7 cellular contexts compared by ENCODE assay signal in genomic region chr16:69384974-69385373, GRCh38. TPM values are rescaled to one million over a fixed set of nuclear protein-coding genes. Genes with fewer than 3 reads are reported as not detected.
DNase-seq lines count a peak whose midpoint lies in the region; ATAC-seq and TF ChIP-seq lines count a peak whose summit lies in the region.

No MANE protein-coding gene starts in this region.

- peaks cover 17% of the 10 kb centered on the region for H3K4me1 Mint-ChIP-seq in activated T-helper 17 cell treated with anti-CD3 and anti-CD28 coated beads, Interleukin-2, amount 50 U/mL, for 72 hours
- peaks cover 45% of the 10 kb centered on the region for H3K4me1 Mint-ChIP-seq in stimulated activated naive CD8-positive, alpha-beta T cell treated with anti-CD3 and anti-CD28 coated beads, Interleukin-15, amount 100 ng/mL, for 72 hours

- ATAC-seq in activated T-helper 17 cell treated with anti-CD3 and anti-CD28 coated beads, Interleukin-2, amount 50 U/mL, for 72 hours (replicated peaks): no peak
- no peak for ATAC-seq in stimulated activated naive CD8-positive, alpha-beta T cell treated with anti-CD3 and anti-CD28 coated beads, Interleukin-15, amount 100 ng/mL, for 72 hours

- no peaks in the 10 kb centered on the region for H3K9me3 ChIP-seq in iPS-18c (ENCODE audit: control insufficient read depth, insufficient read depth, low read length)

- POLR2A ChIA-PET in GM10248 (lab: Yijun Ruan, JAX): interaction anchor here (1.0 kb wide), 1 partner anchor 12 kb away, joined by 3 read pairs; no protein-coding TSS in a partner anchor

- no peak for TF ChIP-seq CTCF in HL-60 (IDR thresholded peaks at IDR 0.05; ENCODE audit: insufficient read depth, low read length)
- no peak for TF ChIP-seq CTCF in GM10248 (IDR thresholded peaks at IDR 0.05; ENCODE audit: control extremely low read depth, extremely low read depth, low read depth, missing control alignments)

- peaks cover 53% of the 10 kb centered on the region for H3K36me3 Mint-ChIP-seq in activated T-helper 17 cell treated with anti-CD3 and anti-CD28 coated beads, Interleukin-2, amount 50 U/mL, for 72 hours (ENCODE audit: low read depth)

- no peaks in the 10 kb centered on the region for H3K9me3 Mint-ChIP-seq in activated T-helper 17 cell treated with anti-CD3 and anti-CD28 coated beads, Interleukin-2, amount 50 U/mL, for 72 hours
- H3K9me3 Mint-ChIP-seq in stimulated activated naive CD8-positive, alpha-beta T cell treated with anti-CD3 and anti-CD28 coated beads, Interleukin-15, amount 100 ng/mL, for 72 hours: no peaks in the 10 kb centered on the region

- peak overlapping the region; percentile 83 for H3K4me3 ChIP-seq in HL-60 (replicated peaks; ENCODE audit: insufficient read depth, low read length)
- peak overlapping the region; percentile 58 for H3K4me3 ChIP-seq in iPS-18c (ENCODE audit: insufficient read depth, low read depth, low read length)

- DNase-seq in HL-60 (ENCODE audit: low read depth in 1 of 2, low spot score in 1 of 2) (no peak), globus pallidus (ENCODE audit: low spot score) (no peak), NCI-H1436 treated with DMSO at 0.1 percent for 48 hours (lab: John Stamatoyannopoulos, UW) (no peak), GM10248 (ENCODE audit: extremely low spot score) (no peak)
- DNase-seq in stimulated activated naive CD8-positive, alpha-beta T cell treated with anti-CD3 and anti-CD28 coated beads, Interleukin-15, amount 100 ng/mL, for 72 hours: no peak

- H3K27ac ChIP-seq in HL-60 (replicated peaks): peak overlapping the region; percentile 51

- H3K27me3 Mint-ChIP-seq in activated T-helper 17 cell treated with anti-CD3 and anti-CD28 coated beads, Interleukin-2, amount 50 U/mL, for 72 hours: no peaks in the 10 kb centered on the region
- H3K27me3 Mint-ChIP-seq in stimulated activated naive CD8-positive, alpha-beta T cell treated with anti-CD3 and anti-CD28 coated beads, Interleukin-15, amount 100 ng/mL, for 72 hours: no peaks in the 10 kb centered on the region

- H3K27me3 ChIP-seq in HL-60 (ENCODE audit: insufficient read depth, poor library complexity, severe bottlenecking): no peaks in the 10 kb centered on the region

- H3K4me3 Mint-ChIP-seq in activated T-helper 17 cell treated with anti-CD3 and anti-CD28 coated beads, Interleukin-2, amount 50 U/mL, for 72 hours: peak overlapping the region; percentile 93
- peak overlapping the region; percentile 92 to 98 for H3K4me3 Mint-ChIP-seq in stimulated activated naive CD8-positive, alpha-beta T cell treated with anti-CD3 and anti-CD28 coated beads, Interleukin-15, amount 100 ng/mL, for 72 hours

- CTCF ChIA-PET in GM10248 (lab: Yijun Ruan, JAX): interaction anchor here (0.8 to 10.9 kb wide), 4 partner anchors 9 to 370 kb away, joined by 3 to 78 read pairs (median 4); partner anchors contain the start of gene NOB1

- peak overlapping the region; percentile 95 for H3K27ac Mint-ChIP-seq in activated T-helper 17 cell treated with anti-CD3 and anti-CD28 coated beads, Interleukin-2, amount 50 U/mL, for 72 hours
- peak overlapping the region; percentile 97 to 99 for H3K27ac Mint-ChIP-seq in stimulated activated naive CD8-positive, alpha-beta T cell treated with anti-CD3 and anti-CD28 coated beads, Interleukin-15, amount 100 ng/mL, for 72 hours

RNA-seq across cellular contexts. Expression of gene TERF2, which starts 0.8 kb away (rescaled TPM):
- 10 to 100 TPM; 40.2 to 57.6 TPM for total RNA-seq in activated T-helper 17 cell treated with anti-CD3 and anti-CD28 coated beads, Interleukin-2, amount 50 U/mL, for 72 hours

RNA-seq across cellular contexts. Expression of gene TMED6, which starts 33.4 kb away (rescaled TPM):
- total RNA-seq in activated T-helper 17 cell treated with anti-CD3 and anti-CD28 coated beads, Interleukin-2, amount 50 U/mL, for 72 hours: 1 to 10 TPM; 2.0 to 4.0 TPM

RNA-seq across cellular contexts. Expression of gene CYB5B, which starts 39.4 kb away (rescaled TPM):
- 100 to 1,000 TPM in 1 of 2 donors, 10 to 100 TPM in 1; 93.9 to 152 TPM for total RNA-seq in activated T-helper 17 cell treated with anti-CD3 and anti-CD28 coated beads, Interleukin-2, amount 50 U/mL, for 72 hours

RNA-seq across cellular contexts. Expression of gene NIP7, which starts 45.4 kb away (rescaled TPM):
- total RNA-seq in activated T-helper 17 cell treated with anti-CD3 and anti-CD28 coated beads, Interleukin-2, amount 50 U/mL, for 72 hours: 10 to 100 TPM; 26.3 to 34.0 TPM

RNA-seq across cellular contexts. Expression of gene COG8, which starts 45.6 kb away (rescaled TPM):
- total RNA-seq in activated T-helper 17 cell treated with anti-CD3 and anti-CD28 coated beads, Interleukin-2, amount 50 U/mL, for 72 hours: 10 to 100 TPM; 29.7 to 34.2 TPM
